ENCODE assay signal across 10 cellular contexts in genomic region chr6:11251553-11252358, GRCh38. TPM values are rescaled to one million over a fixed set of nuclear protein-coding genes. Genes with fewer than 3 reads are reported as not detected.
DNase-seq lines count a peak whose midpoint lies in the region; ATAC-seq and TF ChIP-seq lines count a peak whose summit lies in the region.
"Had no signal": no experiment of that assay in that cellular context is flagged by ENCODE, and none has a peak within 500 bp of the region (broad histone marks: within the 10 kb centered on the region; RNA-seq: fewer than 3 reads in every experiment).

No MANE protein-coding gene starts in this region.

- POLR2A ChIA-PET in activated CD8-positive, alpha-beta T cell treated with anti-CD3 and anti-CD28 coated beads, Interleukin-2, amount 10 ng/mL, durations not matched to agents 7 days and 5 days (lab: Charles Lee), result interaction anchor here (0.7 to 1.4 kb wide), 2 partner anchors 19 to 26 kb away, joined by 3 to 5 read pairs; partner anchors contain the start of gene NEDD9
- POLR2A ChIA-PET in activated CD8-positive, alpha-beta T cell treated with anti-CD3 and anti-CD28 coated beads for 36 hours (lab: Charles Lee), result interaction anchor here (1.3 kb wide), 1 partner anchor 9 kb away, joined by 3 read pairs; no protein-coding TSS in a partner anchor

- H3K27me3 ChIP-seq in effector memory CD4-positive, alpha-beta T cell (replicated peaks; ENCODE audit: control insufficient read depth, insufficient read depth, low read length, poor library complexity, severe bottlenecking), result no peaks in the 10 kb centered on the region

- peaks cover 14% of the 10 kb centered on the region for H3K4me1 Mint-ChIP-seq in activated CD8-positive, alpha-beta T cell treated with anti-CD3 and anti-CD28 coated beads, Interleukin-2, amount 10 ng/mL, durations not matched to agents 7 days and 5 days (ENCODE audit: low read depth)
- peaks cover 16% of the 10 kb centered on the region for H3K4me1 Mint-ChIP-seq in activated CD8-positive, alpha-beta T cell treated with anti-CD3 and anti-CD28 coated beads for 36 hours (ENCODE audit: low read depth)
- H3K4me1 Mint-ChIP-seq: activated naive CD4-positive, alpha-beta T cell treated with anti-CD3 and anti-CD28 coated beads, Interleukin-2, amount 50 U/mL, for 24 hours had no signal

- peaks cover 11% of the 10 kb centered on the region for H3K36me3 ChIP-seq in effector memory CD4-positive, alpha-beta T cell (ENCODE audit: control insufficient read depth, insufficient read depth, low read length)

- peaks cover 70% of the 10 kb centered on the region for H3K36me3 Mint-ChIP-seq in activated CD8-positive, alpha-beta T cell treated with anti-CD3 and anti-CD28 coated beads, Interleukin-2, amount 10 ng/mL, durations not matched to agents 7 days and 5 days (ENCODE audit: low read depth)
- H3K36me3 Mint-ChIP-seq in activated CD8-positive, alpha-beta T cell treated with anti-CD3 and anti-CD28 coated beads for 36 hours (ENCODE audit: low read depth), result peaks cover 49% of the 10 kb centered on the region

- H3K27ac Mint-ChIP-seq in activated CD8-positive, alpha-beta T cell treated with anti-CD3 and anti-CD28 coated beads, Interleukin-2, amount 10 ng/mL, durations not matched to agents 7 days and 5 days, result peak overlapping the region; percentile 25
- no peak overlapping the region for H3K27ac Mint-ChIP-seq in activated CD8-positive, alpha-beta T cell treated with anti-CD3 and anti-CD28 coated beads for 36 hours
- H3K27ac Mint-ChIP-seq: activated naive CD4-positive, alpha-beta T cell treated with anti-CD3 and anti-CD28 coated beads, Interleukin-2, amount 50 U/mL, for 24 hours had no signal

- TF ChIP-seq CTCF in activated CD8-positive, alpha-beta T cell treated with anti-CD3 and anti-CD28 coated beads for 36 hours (IDR thresholded peaks at IDR 0.05), result no peak
- no peak for TF ChIP-seq CTCF in fibroblast of the aortic adventitia (IDR thresholded peaks at IDR 0.05; ENCODE audit: insufficient read depth, low read length)

- CTCF ChIA-PET in activated CD8-positive, alpha-beta T cell treated with anti-CD3 and anti-CD28 coated beads, Interleukin-2, amount 10 ng/mL, durations not matched to agents 7 days and 5 days (lab: Charles Lee), result interaction anchor here (1.1 to 1.5 kb wide), 3 partner anchors 14 to 163 kb away, joined by 3 to 4 read pairs (median 3); partner anchors contain the start of gene NEDD9
- CTCF ChIA-PET in activated CD8-positive, alpha-beta T cell treated with anti-CD3 and anti-CD28 coated beads for 36 hours (lab: Charles Lee), result interaction anchor here (1.0 to 1.3 kb wide), 3 partner anchors 14 to 79 kb away, joined by 3 to 4 read pairs (median 4); no protein-coding TSS in a partner anchor

- H3K4me3 ChIP-seq in fibroblast of the aortic adventitia (ENCODE audit: low read depth, low read length), result no peak overlapping the region
- H3K4me3 ChIP-seq in effector memory CD4-positive, alpha-beta T cell (ENCODE audit: insufficient read depth, low read depth, low read length, poor library complexity, severe bottlenecking), result no peak overlapping the region

- peaks cover under 1% of the 10 kb centered on the region for H3K4me1 ChIP-seq in effector memory CD4-positive, alpha-beta T cell (ENCODE audit: control insufficient read depth, insufficient read depth, low read length, poor library complexity, severe bottlenecking)

- H3K27me3 Mint-ChIP-seq in activated CD8-positive, alpha-beta T cell treated with anti-CD3 and anti-CD28 coated beads, Interleukin-2, amount 10 ng/mL, durations not matched to agents 7 days and 5 days (ENCODE audit: low read depth), result no peaks in the 10 kb centered on the region
- no peaks in the 10 kb centered on the region for H3K27me3 Mint-ChIP-seq in activated CD8-positive, alpha-beta T cell treated with anti-CD3 and anti-CD28 coated beads for 36 hours
- H3K27me3 Mint-ChIP-seq: activated naive CD4-positive, alpha-beta T cell treated with anti-CD3 and anti-CD28 coated beads, Interleukin-2, amount 50 U/mL, for 24 hours had no signal

- H3K9me3 Mint-ChIP-seq in activated CD8-positive, alpha-beta T cell treated with anti-CD3 and anti-CD28 coated beads, Interleukin-2, amount 10 ng/mL, durations not matched to agents 7 days and 5 days (ENCODE audit: insufficient read depth), result no peaks in the 10 kb centered on the region
- peaks cover 5% of the 10 kb centered on the region for H3K9me3 Mint-ChIP-seq in activated CD8-positive, alpha-beta T cell treated with anti-CD3 and anti-CD28 coated beads for 36 hours

- no peak for DNase-seq in activated CD8-positive, alpha-beta T cell treated with anti-CD3 and anti-CD28 coated beads, Interleukin-2, amount 10 ng/mL, durations not matched to agents 7 days and 5 days
- no peak for DNase-seq in activated CD8-positive, alpha-beta T cell treated with anti-CD3 and anti-CD28 coated beads for 36 hours
- peak; percentile 51 for DNase-seq in fibroblast of the aortic adventitia (ENCODE audit: low read depth)
- DNase-seq in nucleus accumbens (lab: John Stamatoyannopoulos, UW), result peak in 50 of 56 donors; percentile 12 to 92 (median 56)
- DNase-seq in effector memory CD4-positive, alpha-beta T cell, result no peak
- DNase-seq: NCI-H526 treated with DMSO at 0.1 percent for 48 hours had no signal

- H3K9me3 ChIP-seq in effector memory CD4-positive, alpha-beta T cell (ENCODE audit: control insufficient read depth, low read length), result no peaks in the 10 kb centered on the region

- intact Hi-C loops in activated CD8-positive, alpha-beta T cell treated with anti-CD3 and anti-CD28 coated beads for 36 hours (cut with micrococcal nuclease), result no loop called here

- no peak overlapping the region for H3K27ac ChIP-seq in effector memory CD4-positive, alpha-beta T cell (ENCODE audit: insufficient read depth, low read length, poor library complexity, severe bottlenecking)

- no peak overlapping the region for H3K4me3 Mint-ChIP-seq in activated CD8-positive, alpha-beta T cell treated with anti-CD3 and anti-CD28 coated beads, Interleukin-2, amount 10 ng/mL, durations not matched to agents 7 days and 5 days
- no peak overlapping the region for H3K4me3 Mint-ChIP-seq in activated CD8-positive, alpha-beta T cell treated with anti-CD3 and anti-CD28 coated beads for 36 hours
- H3K4me3 Mint-ChIP-seq: activated naive CD4-positive, alpha-beta T cell treated with anti-CD3 and anti-CD28 coated beads, Interleukin-2, amount 50 U/mL, for 24 hours had no signal

- no peak for ATAC-seq in activated CD8-positive, alpha-beta T cell treated with anti-CD3 and anti-CD28 coated beads, Interleukin-2, amount 10 ng/mL, durations not matched to agents 7 days and 5 days
- ATAC-seq in activated CD8-positive, alpha-beta T cell treated with anti-CD3 and anti-CD28 coated beads for 36 hours, result no peak
- ATAC-seq in HG03108 (IDR thresholded peaks at IDR 0.05; ENCODE audit: unreplicated experiment) (no peak), HG02642 (IDR thresholded peaks at IDR 0.05; ENCODE audit: poor library complexity, unreplicated experiment) (no peak), GM18498 (IDR thresholded peaks at IDR 0.05; ENCODE audit: unreplicated experiment) (no peak)

RNA-seq across cellular contexts. Expression of gene NEDD9, which starts 19.3 kb away (rescaled TPM):
- 10 to 100 TPM; 64.9 to 69.5 TPM for total RNA-seq in activated CD8-positive, alpha-beta T cell treated with anti-CD3 and anti-CD28 coated beads, Interleukin-2, amount 10 ng/mL, durations not matched to agents 7 days and 5 days
- total RNA-seq in activated CD8-positive, alpha-beta T cell treated with anti-CD3 and anti-CD28 coated beads for 36 hours, result 10 to 100 TPM; 26.6 to 29.7 TPM
- 0.33 and 0.36 TPM in 2 replicates for total RNA-seq in fibroblast of the aortic adventitia (ENCODE audit: low replicate concordance)

Comparison
In these comparisons a context has a peak if more than half of its experiments do, and no peak if none do; other contexts are left out.
1. DNase-seq: peak in fibroblast of the aortic adventitia (single experiment) and nucleus accumbens (50 of 56); none in activated CD8-positive, alpha-beta T cell treated with anti-CD3 and anti-CD28 coated beads, Interleukin-2, amount 10 ng/mL, durations not matched to agents 7 days and 5 days (single experiment), activated CD8-positive, alpha-beta T cell treated with anti-CD3 and anti-CD28 coated beads for 36 hours (single experiment) and effector memory CD4-positive, alpha-beta T cell (0 of 3).
2. RNA of gene NEDD9, which starts 19.3 kb away (total RNA-seq): 64.9 to 69.5 TPM in activated CD8-positive, alpha-beta T cell treated with anti-CD3 and anti-CD28 coated beads, Interleukin-2, amount 10 ng/mL, durations not matched to agents 7 days and 5 days and 26.6 to 29.7 TPM in activated CD8-positive, alpha-beta T cell treated with anti-CD3 and anti-CD28 coated beads for 36 hours; 0.33 to 0.36 TPM in fibroblast of the aortic adventitia; every median in the first group is over 10 times any median in the second.